In genomic region chr16:89343501-89344291, GRCh38 we compare ENCODE assay signal across 10 cellular contexts.
A peak's percentile ranks its signal among the peaks of the same experiment; 100 is the strongest.
DNase-seq lines count a peak whose midpoint lies in the region; TF ChIP-seq lines count a peak whose summit lies in the region.
"Had no signal": no experiment of that assay in that cellular context is flagged by ENCODE, and none has a peak within 500 bp of the region (broad histone marks: within the 10 kb centered on the region; RNA-seq: fewer than 3 reads in every experiment).

No MANE protein-coding gene starts in this region.

- H4K20me1 ChIP-seq in MM.1S (ENCODE audit: insufficient read depth, low read length), result peaks cover 9% of the 10 kb centered on the region; the same call in 1 of the 2 replicates

- H3K4me2 ChIP-seq in MM.1S (ENCODE audit: low read depth, low read length), result no peak overlapping the region

- H3K27ac ChIP-seq in MM.1S (ENCODE audit: low read length), result no peak overlapping the region

- H3K36me3 ChIP-seq in MM.1S (replicated peaks; ENCODE audit: insufficient read depth, low read length), result no peaks in the 10 kb centered on the region

- no peak for TF ChIP-seq CTCF in endothelial cell (IDR thresholded peaks at IDR 0.05; ENCODE audit: unreplicated experiment)
- TF ChIP-seq CTCF in osteocyte (IDR thresholded peaks at IDR 0.05), result no peak
- no peak for TF ChIP-seq CTCF in MM.1S (IDR thresholded peaks at IDR 0.05; ENCODE audit: low read length)

- H3K36me3 Mint-ChIP-seq in endothelial cell (ENCODE audit: low read depth, unreplicated experiment) (peaks cover 6% of the 10 kb centered on the region), osteocyte (ENCODE audit: unreplicated experiment) (peaks cover 3% of the 10 kb centered on the region)

- H3K9ac ChIP-seq in MM.1S (ENCODE audit: low read length), result no peak overlapping the region

- H3K27me3 Mint-ChIP-seq in endothelial cell (ENCODE audit: unreplicated experiment) (peaks cover 1% of the 10 kb centered on the region), osteocyte (ENCODE audit: unreplicated experiment) (no peaks in the 10 kb centered on the region)

- H3K4me3 ChIP-seq in MM.1S (ENCODE audit: low read length), result no peak overlapping the region

- H3K9me3 ChIP-seq in MM.1S (replicated peaks; ENCODE audit: insufficient read depth, low read length), result no peaks in the 10 kb centered on the region

- no peaks in the 10 kb centered on the region for H3F3A ChIP-seq in MM.1S (ENCODE audit: insufficient read depth, low read length)

- H3K4me1 Mint-ChIP-seq in endothelial cell (ENCODE audit: unreplicated experiment) (peaks cover 38% of the 10 kb centered on the region), osteocyte (ENCODE audit: unreplicated experiment) (peaks cover 50% of the 10 kb centered on the region)

- no peaks in the 10 kb centered on the region for H3K4me1 ChIP-seq in MM.1S (ENCODE audit: low read length)

- no peaks in the 10 kb centered on the region for H3K9me2 ChIP-seq in MM.1S (replicated peaks; ENCODE audit: insufficient read depth, low read length)

- no peak overlapping the region for H3K4me3 Mint-ChIP-seq in endothelial cell (ENCODE audit: unreplicated experiment)
- H3K4me3 Mint-ChIP-seq in osteocyte (ENCODE audit: unreplicated experiment), result no peak overlapping the region

- H3K79me2 ChIP-seq in MM.1S (ENCODE audit: low read length), result peaks cover 100% of the 10 kb centered on the region

- H3K27ac Mint-ChIP-seq in endothelial cell (ENCODE audit: unreplicated experiment), result peak overlapping the region; percentile 87
- peak overlapping the region; percentile 60 for H3K27ac Mint-ChIP-seq in osteocyte (ENCODE audit: unreplicated experiment)

- peak; percentile 80 for DNase-seq in EH (ENCODE audit: low read depth)
- DNase-seq in M059J (ENCODE audit: low read depth), result peak; percentile 69
- DNase-seq in endothelial cell (ENCODE audit: low spot score), result no peak
- DNase-seq in osteocyte (ENCODE audit: extremely low spot score, unreplicated experiment), result no peak
- no peak for DNase-seq in C1 segment of cervical spinal cord (lab: John Stamatoyannopoulos, UW)
- no peak for DNase-seq in amygdala (lab: John Stamatoyannopoulos, UW)
- DNase-seq in NCI-H2029 (lab: John Stamatoyannopoulos, UW), result no peak
- DNase-seq in MM.1S, result no peak
- DNase-seq: NCI-H1417 treated with DMSO at 0.1 percent for 48 hours, T-helper 2 cell had no signal

- H3K9me3 Mint-ChIP-seq in endothelial cell (ENCODE audit: unreplicated experiment), result no peaks in the 10 kb centered on the region
- peaks cover 4% of the 10 kb centered on the region for H3K9me3 Mint-ChIP-seq in osteocyte (ENCODE audit: unreplicated experiment)

- H3K27me3 ChIP-seq in MM.1S (replicated peaks; ENCODE audit: insufficient read depth, low read length), result no peaks in the 10 kb centered on the region

- no peak overlapping the region for H2AFZ ChIP-seq in MM.1S (ENCODE audit: low read length)

Comparison
In these comparisons a context has a peak if more than half of its experiments do, and no peak if none do; other contexts are left out.
1. DNase-seq: peak in EH (single experiment) and M059J (single experiment); none in endothelial cell (single experiment), osteocyte (single experiment), C1 segment of cervical spinal cord (0 of 14), amygdala (0 of 56), NCI-H2029 (single experiment) and MM.1S (single experiment).